ENCODE assay signal across 8 cellular contexts in genomic region chr2:119760876-119761275, GRCh38. TPM values are rescaled to one million over a fixed set of nuclear protein-coding genes. Genes with fewer than 3 reads are reported as not detected.
DNase-seq lines count a peak whose midpoint lies in the region; ATAC-seq and TF ChIP-seq lines count a peak whose summit lies in the region.

No MANE protein-coding gene starts in this region.

- H3K36me3 Mint-ChIP-seq in activated T-helper 17 cell treated with anti-CD3 and anti-CD28 coated beads, Interleukin-2, amount 50 U/mL, for 72 hours (ENCODE audit: low read depth): peaks cover 10% of the 10 kb centered on the region

- H3K27ac Mint-ChIP-seq in activated T-helper 17 cell treated with anti-CD3 and anti-CD28 coated beads, Interleukin-2, amount 50 U/mL, for 72 hours: peak overlapping the region; percentile 92

- no peak for ATAC-seq in activated T-helper 17 cell treated with anti-CD3 and anti-CD28 coated beads, Interleukin-2, amount 50 U/mL, for 72 hours (replicated peaks)
- no peak for ATAC-seq in HG02642 (IDR thresholded peaks at IDR 0.05; ENCODE audit: poor library complexity, unreplicated experiment)

- no peak for DNase-seq in HEK293T (ENCODE audit: extremely low spot score)
- DNase-seq in superior temporal gyrus (ENCODE audit: extremely low spot score): peak; percentile 65
- no peak for DNase-seq in stimulated activated naive CD4-positive, alpha-beta T cell treated with Interleukin-2 at 50 U/mL for 16 hours (lab: John Stamatoyannopoulos, UW)
- DNase-seq in MV-4-11 (lab: John Stamatoyannopoulos, UW): no peak

- H3K4me3 Mint-ChIP-seq in activated T-helper 17 cell treated with anti-CD3 and anti-CD28 coated beads, Interleukin-2, amount 50 U/mL, for 72 hours: peak overlapping the region; percentile 96

- H3K4me1 Mint-ChIP-seq in activated T-helper 17 cell treated with anti-CD3 and anti-CD28 coated beads, Interleukin-2, amount 50 U/mL, for 72 hours: peaks cover 39% of the 10 kb centered on the region

- H3K4me3 ChIP-seq in BLaER1 treated with 17β-estradiol and CSF1 and Interleukin-3, amounts not matched to agents 10 nM and 100 nM: peak overlapping the region; percentile 80 to 96 (median 92)
- peak overlapping the region; percentile 93 for H3K4me3 ChIP-seq in iPS-18c (ENCODE audit: insufficient read depth, low read depth, low read length)

- no peaks in the 10 kb centered on the region for H3K27me3 Mint-ChIP-seq in activated T-helper 17 cell treated with anti-CD3 and anti-CD28 coated beads, Interleukin-2, amount 50 U/mL, for 72 hours

- no peaks in the 10 kb centered on the region for H3K9me3 Mint-ChIP-seq in activated T-helper 17 cell treated with anti-CD3 and anti-CD28 coated beads, Interleukin-2, amount 50 U/mL, for 72 hours

- CTCF ChIA-PET in HEK293T (lab: Yijun Ruan, JAX): interaction anchor here (0.7 kb wide), 1 partner anchor 228 kb away, joined by 3 read pairs; no protein-coding TSS in a partner anchor

- H3K27me3 ChIP-seq in BLaER1 treated with 17β-estradiol and CSF1 and Interleukin-3, amounts not matched to agents 10 nM and 100 nM: no peaks in the 10 kb centered on the region

- peak overlapping the region; percentile 81 to 95 (median 91) for H3K4me2 ChIP-seq in BLaER1 treated with 17β-estradiol and CSF1 and Interleukin-3, amounts not matched to agents 10 nM and 100 nM

- H3K27ac ChIP-seq in BLaER1 treated with 17β-estradiol and CSF1 and Interleukin-3, amounts not matched to agents 10 nM and 100 nM: peak overlapping the region; percentile 12 to 91 (median 84); a peak in 18 of 22 replicates

- peaks cover 6 to 38% (median 29%) of the 10 kb centered on the region in 10 experiments for H3K4me1 ChIP-seq in BLaER1 treated with 17β-estradiol and CSF1 and Interleukin-3, amounts not matched to agents 10 nM and 100 nM

- H3K9ac ChIP-seq in BLaER1 treated with 17β-estradiol and CSF1 and Interleukin-3, amounts not matched to agents 10 nM and 100 nM: peak overlapping the region; percentile 83 to 93 (median 88); a peak in 21 of 22 replicates

- H3K36me3 ChIP-seq in BLaER1 treated with 17β-estradiol and CSF1 and Interleukin-3, amounts not matched to agents 10 nM and 100 nM: no peaks in the 10 kb centered on the region

- POLR2A ChIA-PET in HEK293T (lab: Yijun Ruan, JAX): interaction anchor here (1.0 kb wide), 1 partner anchor 14 kb away, joined by 4 read pairs; no protein-coding TSS in a partner anchor

- peaks cover 0 to 5% (median 0%) of the 10 kb centered on the region in 11 experiments; a peak in 3 of 22 replicates for H3K9me3 ChIP-seq in BLaER1 treated with 17β-estradiol and CSF1 and Interleukin-3, amounts not matched to agents 10 nM and 100 nM (replicated peaks in 1 of 11)
- no peaks in the 10 kb centered on the region for H3K9me3 ChIP-seq in iPS-18c (ENCODE audit: control insufficient read depth, insufficient read depth, low read length)

- no peaks in the 10 kb centered on the region; a peak in 2 of 22 replicates for H4K20me1 ChIP-seq in BLaER1 treated with 17β-estradiol and CSF1 and Interleukin-3, amounts not matched to agents 10 nM and 100 nM

TF ChIP-seq in HEK293T, 16 proteins besides CTCF, POLR2A, EP300 and RAD21:
- TF ChIP-seq SUZ12 (IDR thresholded peaks at IDR 0.05) (no peak), ZNF384 (IDR thresholded peaks at IDR 0.05) (peak; percentile 63; the same call in 1 of the 2 replicates)

RNA-seq across cellular contexts. Expression of gene PTPN4, which starts 1.2 kb away (rescaled TPM):
- total RNA-seq in activated T-helper 17 cell treated with anti-CD3 and anti-CD28 coated beads, Interleukin-2, amount 50 U/mL, for 72 hours: 10 to 100 TPM; 34.9 to 49.4 TPM
